ENCODE assay signal across 1 cellular context in the genomic region with DNA sequence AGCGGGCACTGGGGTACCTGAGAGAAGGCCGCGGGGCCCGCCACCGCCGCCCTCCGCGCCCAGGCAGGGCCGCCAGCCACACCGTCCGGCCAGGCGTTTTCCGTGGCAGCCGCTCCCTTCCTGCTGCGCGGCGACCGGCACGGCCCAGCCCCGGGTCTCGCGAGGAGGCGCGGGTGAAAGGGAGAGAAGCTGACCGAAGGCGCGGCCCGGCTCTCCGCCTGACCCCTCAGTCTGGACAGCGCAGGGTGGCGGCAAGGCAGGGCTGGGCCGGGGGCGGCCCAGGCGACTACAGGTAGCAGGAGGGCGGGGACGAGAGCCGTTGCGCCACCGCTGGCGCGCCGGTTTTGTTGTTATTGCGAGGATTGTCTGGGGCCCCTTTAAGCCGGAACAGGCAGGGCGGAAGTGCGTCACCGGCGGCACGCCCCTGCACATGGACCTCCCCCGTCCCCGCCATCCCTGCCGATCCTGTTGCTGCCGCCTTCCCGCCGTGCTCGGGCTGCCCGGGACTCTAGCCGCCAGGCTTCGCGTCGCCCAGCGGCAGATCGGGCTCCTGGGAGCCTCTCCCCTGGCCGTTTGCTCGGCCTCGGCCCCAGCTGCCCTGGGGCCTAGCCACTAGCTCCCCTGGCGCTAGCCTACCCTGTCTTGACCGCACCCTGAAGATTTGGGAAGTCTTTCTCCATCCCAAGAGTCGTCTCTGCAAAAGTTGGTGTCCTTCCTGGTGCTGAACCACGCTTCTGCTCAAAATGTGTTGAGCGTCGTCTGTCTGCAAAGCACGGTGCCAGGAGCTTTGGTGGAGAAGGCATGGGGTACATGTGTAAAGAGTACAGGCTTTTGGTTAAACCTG.
TF ChIP-seq lines count a peak whose summit lies in the region.

A gene with protein sequence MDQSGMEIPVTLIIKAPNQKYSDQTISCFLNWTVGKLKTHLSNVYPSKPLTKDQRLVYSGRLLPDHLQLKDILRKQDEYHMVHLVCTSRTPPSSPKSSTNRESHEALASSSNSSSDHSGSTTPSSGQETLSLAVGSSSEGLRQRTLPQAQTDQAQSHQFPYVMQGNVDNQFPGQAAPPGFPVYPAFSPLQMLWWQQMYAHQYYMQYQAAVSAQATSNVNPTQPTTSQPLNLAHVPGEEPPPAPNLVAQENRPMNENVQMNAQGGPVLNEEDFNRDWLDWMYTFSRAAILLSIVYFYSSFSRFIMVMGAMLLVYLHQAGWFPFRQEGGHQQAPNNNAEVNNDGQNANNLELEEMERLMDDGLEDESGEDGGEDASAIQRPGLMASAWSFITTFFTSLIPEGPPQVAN (minus strand): TSS at position 352 of the 844 bp plus-strand sequence. CDS start 805 bp downstream, outside the sequence.

TF ChIP-seq in HepG2, 621 proteins besides CTCF, POLR2A, EP300 and RAD21 (continued from another document and continues in another):
- TF ChIP-seq DR1 (CRISPR knock-in tag; IDR thresholded peaks at IDR 0.05) (peak; percentile 92), SIX4 (CRISPR knock-in tag; IDR thresholded peaks at IDR 0.05) (0 out of 2 replicates have a peak, but pooled peaks have one; percentile 42), SMC3 (IDR thresholded peaks at IDR 0.05; ENCODE audit: low read length) (no peak), CBX5 (CRISPR knock-in tag; IDR thresholded peaks at IDR 0.05; ENCODE audit: borderline replicate concordance) (peak; percentile 58; the same call in 1 of the 2 replicates), ZFAT (CRISPR knock-in tag; conservative IDR thresholded peaks at IDR 0.05) (no peak), KLF12 (CRISPR knock-in tag; IDR thresholded peaks at IDR 0.05; ENCODE audit: borderline replicate concordance) (peak; percentile 63; the same call in 1 of the 2 replicates), HDAC2 (CRISPR knock-in tag; IDR thresholded peaks at IDR 0.05) (peak; percentile 49), GABPA (IDR thresholded peaks at IDR 0.05; ENCODE audit: low read depth, low read length) (peak; percentile 85), GABPA (CRISPR knock-in tag; IDR thresholded peaks at IDR 0.05; ENCODE audit: low read depth) (peak; percentile 93), KDM6A (CRISPR knock-in tag; IDR thresholded peaks at IDR 0.05; ENCODE audit: low read depth) (0 out of 2 replicates have a peak, but pooled peaks have one; percentile 15), ZNF619 (CRISPR knock-in tag; IDR thresholded peaks at IDR 0.05) (no peak; the same call in 1 of the 2 replicates), ZNF460 (CRISPR knock-in tag; IDR thresholded peaks at IDR 0.05; ENCODE audit: borderline replicate concordance) (peak; percentile 46; the same call in 1 of the 2 replicates), BRD4 (CRISPR knock-in tag; IDR thresholded peaks at IDR 0.05) (peak; percentile 77), SMAD3 (CRISPR knock-in tag; IDR thresholded peaks at IDR 0.05) (peak; percentile 59; the same call in 1 of the 2 replicates), NR2F2 (IDR thresholded peaks at IDR 0.05; ENCODE audit: borderline replicate concordance, low read depth) (no peak), ZNF138 (CRISPR knock-in tag; IDR thresholded peaks at IDR 0.05; ENCODE audit: low read depth) (0 out of 2 replicates have a peak, but pooled peaks have one; percentile 29), KMT2A (CRISPR knock-in tag; IDR thresholded peaks at IDR 0.05) (peak; percentile 88), JUN (CRISPR knock-in tag; IDR thresholded peaks at IDR 0.05) (0 out of 2 replicates have a peak, but pooled peaks have one; percentile 25), ZNF350 (CRISPR knock-in tag; IDR thresholded peaks at IDR 0.05; ENCODE audit: borderline replicate concordance, low read depth) (peak; percentile 71), HDAC6 (IDR thresholded peaks at IDR 0.05; ENCODE audit: low read depth, low read length) (no peak), TCF7L2 (IDR thresholded peaks at IDR 0.05; ENCODE audit: low read depth, low read length) (no peak), BHLHE40 (IDR thresholded peaks at IDR 0.05; ENCODE audit: low read length) (peak; percentile 54; the same call in 1 of the 2 replicates), SIN3A (IDR thresholded peaks at IDR 0.05; ENCODE audit: borderline replicate concordance, low read depth, low read length) (peak; percentile 74; the same call in 1 of the 2 replicates), STAT5B (CRISPR knock-in tag; IDR thresholded peaks at IDR 0.05) (0 out of 2 replicates have a peak, but pooled peaks have one; percentile 17), POLR2G (IDR thresholded peaks at IDR 0.05; ENCODE audit: low read depth, low read length) (peak; percentile 90), ZFP1 (CRISPR knock-in tag; IDR thresholded peaks at IDR 0.05) (no peak), ZNF335 (CRISPR knock-in tag; IDR thresholded peaks at IDR 0.05) (peak; percentile 28; the same call in 1 of the 2 replicates), ZNF3 (CRISPR knock-in tag; IDR thresholded peaks at IDR 0.05) (no peak), AGO1 (IDR thresholded peaks at IDR 0.05; ENCODE audit: low read depth, low read length, poor library complexity, severe bottlenecking) (no peak), ARNT (IDR thresholded peaks at IDR 0.05) (no peak), NR2F6 (IDR thresholded peaks at IDR 0.05) (no peak), NR2F6 (CRISPR knock-in tag; IDR thresholded peaks at IDR 0.05) (peak; percentile 75), FOXP1 (IDR thresholded peaks at IDR 0.05) (peak; percentile 70; the same call in 1 of the 2 replicates), FOXP1 (CRISPR knock-in tag; IDR thresholded peaks at IDR 0.05) (peak; percentile 65), TCF12 (IDR thresholded peaks at IDR 0.05) (no peak), TCF12 (CRISPR knock-in tag; IDR thresholded peaks at IDR 0.05) (no peak), ZNF749 (CRISPR knock-in tag; IDR thresholded peaks at IDR 0.05; ENCODE audit: borderline replicate concordance) (peak; percentile 72; the same call in 1 of the 2 replicates), ZNF30 (CRISPR knock-in tag; IDR thresholded peaks at IDR 0.05) (no peak), SOX6 (IDR thresholded peaks at IDR 0.05) (no peak), SOX6 (CRISPR knock-in tag; IDR thresholded peaks at IDR 0.05) (peak; percentile 85)
- TF ChIP-seq, protein P1, sequence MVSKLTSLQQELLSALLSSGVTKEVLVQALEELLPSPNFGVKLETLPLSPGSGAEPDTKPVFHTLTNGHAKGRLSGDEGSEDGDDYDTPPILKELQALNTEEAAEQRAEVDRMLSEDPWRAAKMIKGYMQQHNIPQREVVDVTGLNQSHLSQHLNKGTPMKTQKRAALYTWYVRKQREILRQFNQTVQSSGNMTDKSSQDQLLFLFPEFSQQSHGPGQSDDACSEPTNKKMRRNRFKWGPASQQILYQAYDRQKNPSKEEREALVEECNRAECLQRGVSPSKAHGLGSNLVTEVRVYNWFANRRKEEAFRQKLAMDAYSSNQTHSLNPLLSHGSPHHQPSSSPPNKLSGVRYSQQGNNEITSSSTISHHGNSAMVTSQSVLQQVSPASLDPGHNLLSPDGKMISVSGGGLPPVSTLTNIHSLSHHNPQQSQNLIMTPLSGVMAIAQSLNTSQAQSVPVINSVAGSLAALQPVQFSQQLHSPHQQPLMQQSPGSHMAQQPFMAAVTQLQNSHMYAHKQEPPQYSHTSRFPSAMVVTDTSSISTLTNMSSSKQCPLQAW (CRISPR knock-in tag; IDR thresholded peaks at IDR 0.05): peak; percentile 15; the same call in 1 of the 2 replicates
- TF ChIP-seq, protein P2, sequence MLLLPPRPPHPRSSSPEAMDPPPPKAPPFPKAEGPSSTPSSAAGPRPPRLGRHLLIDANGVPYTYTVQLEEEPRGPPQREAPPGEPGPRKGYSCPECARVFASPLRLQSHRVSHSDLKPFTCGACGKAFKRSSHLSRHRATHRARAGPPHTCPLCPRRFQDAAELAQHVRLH (CRISPR knock-in tag; IDR thresholded peaks at IDR 0.05; ENCODE audit: borderline replicate concordance, low read depth): peak; percentile 88
- TF ChIP-seq, protein P3, sequence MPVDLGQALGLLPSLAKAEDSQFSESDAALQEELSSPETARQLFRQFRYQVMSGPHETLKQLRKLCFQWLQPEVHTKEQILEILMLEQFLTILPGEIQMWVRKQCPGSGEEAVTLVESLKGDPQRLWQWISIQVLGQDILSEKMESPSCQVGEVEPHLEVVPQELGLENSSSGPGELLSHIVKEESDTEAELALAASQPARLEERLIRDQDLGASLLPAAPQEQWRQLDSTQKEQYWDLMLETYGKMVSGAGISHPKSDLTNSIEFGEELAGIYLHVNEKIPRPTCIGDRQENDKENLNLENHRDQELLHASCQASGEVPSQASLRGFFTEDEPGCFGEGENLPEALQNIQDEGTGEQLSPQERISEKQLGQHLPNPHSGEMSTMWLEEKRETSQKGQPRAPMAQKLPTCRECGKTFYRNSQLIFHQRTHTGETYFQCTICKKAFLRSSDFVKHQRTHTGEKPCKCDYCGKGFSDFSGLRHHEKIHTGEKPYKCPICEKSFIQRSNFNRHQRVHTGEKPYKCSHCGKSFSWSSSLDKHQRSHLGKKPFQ (CRISPR knock-in tag; IDR thresholded peaks at IDR 0.05; ENCODE audit: insufficient replicate concordance): peak; percentile 76
- TF ChIP-seq, protein P4, sequence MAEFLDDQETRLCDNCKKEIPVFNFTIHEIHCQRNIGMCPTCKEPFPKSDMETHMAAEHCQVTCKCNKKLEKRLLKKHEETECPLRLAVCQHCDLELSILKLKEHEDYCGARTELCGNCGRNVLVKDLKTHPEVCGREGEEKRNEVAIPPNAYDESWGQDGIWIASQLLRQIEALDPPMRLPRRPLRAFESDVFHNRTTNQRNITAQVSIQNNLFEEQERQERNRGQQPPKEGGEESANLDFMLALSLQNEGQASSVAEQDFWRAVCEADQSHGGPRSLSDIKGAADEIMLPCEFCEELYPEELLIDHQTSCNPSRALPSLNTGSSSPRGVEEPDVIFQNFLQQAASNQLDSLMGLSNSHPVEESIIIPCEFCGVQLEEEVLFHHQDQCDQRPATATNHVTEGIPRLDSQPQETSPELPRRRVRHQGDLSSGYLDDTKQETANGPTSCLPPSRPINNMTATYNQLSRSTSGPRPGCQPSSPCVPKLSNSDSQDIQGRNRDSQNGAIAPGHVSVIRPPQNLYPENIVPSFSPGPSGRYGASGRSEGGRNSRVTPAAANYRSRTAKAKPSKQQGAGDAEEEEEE (CRISPR knock-in tag; IDR thresholded peaks at IDR 0.05; ENCODE audit: borderline replicate concordance): peak; percentile 51; the same call in 1 of the 2 replicates
- TF ChIP-seq, protein P5, sequence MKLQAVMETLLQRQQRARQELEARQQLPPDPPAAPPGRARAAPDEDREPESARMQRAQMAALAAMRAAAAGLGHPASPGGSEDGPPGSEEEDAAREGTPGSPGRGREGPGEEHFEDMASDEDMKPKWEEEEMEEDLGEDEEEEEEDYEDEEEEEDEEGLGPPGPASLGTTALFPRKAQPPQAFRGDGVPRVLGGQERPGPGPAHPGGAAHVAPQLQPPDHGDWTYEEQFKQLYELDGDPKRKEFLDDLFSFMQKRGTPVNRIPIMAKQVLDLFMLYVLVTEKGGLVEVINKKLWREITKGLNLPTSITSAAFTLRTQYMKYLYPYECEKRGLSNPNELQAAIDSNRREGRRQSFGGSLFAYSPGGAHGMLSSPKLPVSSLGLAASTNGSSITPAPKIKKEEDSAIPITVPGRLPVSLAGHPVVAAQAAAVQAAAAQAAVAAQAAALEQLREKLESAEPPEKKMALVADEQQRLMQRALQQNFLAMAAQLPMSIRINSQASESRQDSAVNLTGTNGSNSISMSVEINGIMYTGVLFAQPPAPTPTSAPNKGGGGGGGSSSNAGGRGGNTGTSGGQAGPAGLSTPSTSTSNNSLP (IDR thresholded peaks at IDR 0.05; ENCODE audit: low read depth, low read length): 0 out of 2 replicates have a peak, but pooled peaks have one; percentile 6
- TF ChIP-seq, protein P6, sequence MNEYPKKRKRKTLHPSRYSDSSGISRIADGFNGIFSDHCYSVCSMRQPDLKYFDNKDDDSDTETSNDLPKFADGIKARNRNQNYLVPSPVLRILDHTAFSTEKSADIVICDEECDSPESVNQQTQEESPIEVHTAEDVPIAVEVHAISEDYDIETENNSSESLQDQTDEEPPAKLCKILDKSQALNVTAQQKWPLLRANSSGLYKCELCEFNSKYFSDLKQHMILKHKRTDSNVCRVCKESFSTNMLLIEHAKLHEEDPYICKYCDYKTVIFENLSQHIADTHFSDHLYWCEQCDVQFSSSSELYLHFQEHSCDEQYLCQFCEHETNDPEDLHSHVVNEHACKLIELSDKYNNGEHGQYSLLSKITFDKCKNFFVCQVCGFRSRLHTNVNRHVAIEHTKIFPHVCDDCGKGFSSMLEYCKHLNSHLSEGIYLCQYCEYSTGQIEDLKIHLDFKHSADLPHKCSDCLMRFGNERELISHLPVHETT (CRISPR knock-in tag; conservative IDR thresholded peaks at IDR 0.05): no peak; the same call in 1 of the 2 replicates
- TF ChIP-seq, protein P7, sequence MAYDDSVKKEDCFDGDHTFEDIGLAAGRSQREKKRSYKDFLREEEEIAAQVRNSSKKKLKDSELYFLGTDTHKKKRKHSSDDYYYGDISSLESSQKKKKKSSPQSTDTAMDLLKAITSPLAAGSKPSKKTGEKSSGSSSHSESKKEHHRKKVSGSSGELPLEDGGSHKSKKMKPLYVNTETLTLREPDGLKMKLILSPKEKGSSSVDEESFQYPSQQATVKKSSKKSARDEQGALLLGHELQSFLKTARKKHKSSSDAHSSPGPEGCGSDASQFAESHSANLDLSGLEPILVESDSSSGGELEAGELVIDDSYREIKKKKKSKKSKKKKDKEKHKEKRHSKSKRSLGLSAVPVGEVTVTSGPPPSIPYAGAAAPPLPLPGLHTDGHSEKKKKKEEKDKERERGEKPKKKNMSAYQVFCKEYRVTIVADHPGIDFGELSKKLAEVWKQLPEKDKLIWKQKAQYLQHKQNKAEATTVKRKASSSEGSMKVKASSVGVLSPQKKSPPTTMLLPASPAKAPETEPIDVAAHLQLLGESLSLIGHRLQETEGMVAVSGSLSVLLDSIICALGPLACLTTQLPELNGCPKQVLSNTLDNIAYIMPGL (CRISPR knock-in tag; IDR thresholded peaks at IDR 0.05; ENCODE audit: borderline replicate concordance in 1 of 2, low read depth in 1 of 2): peak; percentile 90 to 97
- TF ChIP-seq, protein P8, sequence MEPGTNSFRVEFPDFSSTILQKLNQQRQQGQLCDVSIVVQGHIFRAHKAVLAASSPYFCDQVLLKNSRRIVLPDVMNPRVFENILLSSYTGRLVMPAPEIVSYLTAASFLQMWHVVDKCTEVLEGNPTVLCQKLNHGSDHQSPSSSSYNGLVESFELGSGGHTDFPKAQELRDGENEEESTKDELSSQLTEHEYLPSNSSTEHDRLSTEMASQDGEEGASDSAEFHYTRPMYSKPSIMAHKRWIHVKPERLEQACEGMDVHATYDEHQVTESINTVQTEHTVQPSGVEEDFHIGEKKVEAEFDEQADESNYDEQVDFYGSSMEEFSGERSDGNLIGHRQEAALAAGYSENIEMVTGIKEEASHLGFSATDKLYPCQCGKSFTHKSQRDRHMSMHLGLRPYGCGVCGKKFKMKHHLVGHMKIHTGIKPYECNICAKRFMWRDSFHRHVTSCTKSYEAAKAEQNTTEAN (CRISPR knock-in tag; conservative IDR thresholded peaks at IDR 0.05): no peak
- TF ChIP-seq, protein P9, sequence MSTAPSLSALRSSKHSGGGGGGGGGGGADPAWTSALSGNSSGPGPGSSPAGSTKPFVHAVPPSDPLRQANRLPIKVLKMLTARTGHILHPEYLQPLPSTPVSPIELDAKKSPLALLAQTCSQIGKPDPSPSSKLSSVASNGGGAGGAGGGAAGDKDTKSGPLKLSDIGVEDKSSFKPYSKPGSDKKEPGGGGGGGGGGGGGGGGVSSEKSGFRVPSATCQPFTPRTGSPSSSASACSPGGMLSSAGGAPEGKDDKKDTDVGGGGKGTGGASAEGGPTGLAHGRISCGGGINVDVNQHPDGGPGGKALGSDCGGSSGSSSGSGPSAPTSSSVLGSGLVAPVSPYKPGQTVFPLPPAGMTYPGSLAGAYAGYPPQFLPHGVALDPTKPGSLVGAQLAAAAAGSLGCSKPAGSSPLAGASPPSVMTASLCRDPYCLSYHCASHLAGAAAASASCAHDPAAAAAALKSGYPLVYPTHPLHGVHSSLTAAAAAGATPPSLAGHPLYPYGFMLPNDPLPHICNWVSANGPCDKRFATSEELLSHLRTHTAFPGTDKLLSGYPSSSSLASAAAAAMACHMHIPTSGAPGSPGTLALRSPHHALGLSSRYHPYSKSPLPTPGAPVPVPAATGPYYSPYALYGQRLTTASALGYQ (CRISPR knock-in tag; IDR thresholded peaks at IDR 0.05): peak; percentile 58
